Comparison of ENCODE assay signal across 1 cellular context in genomic region chr7:101200504-101200861, GRCh38.
A peak's percentile ranks its signal among the peaks of the same experiment; 100 is the strongest.
TF ChIP-seq lines count a peak whose summit lies in the region.

No MANE protein-coding gene starts in this region.

TF ChIP-seq in HepG2, 621 proteins besides CTCF, POLR2A, EP300 and RAD21:
- TF ChIP-seq ZNF687 (CRISPR knock-in tag; IDR thresholded peaks at IDR 0.05) (peak; percentile 41), RBAK (CRISPR knock-in tag; IDR thresholded peaks at IDR 0.05) (no peak), ZNF737 (CRISPR knock-in tag; IDR thresholded peaks at IDR 0.05; ENCODE audit: borderline replicate concordance) (0 out of 2 replicates have a peak, but pooled peaks have one; percentile 11), NFE2L1 (CRISPR knock-in tag; IDR thresholded peaks at IDR 0.05; ENCODE audit: borderline replicate concordance) (peak; percentile 6; the same call in 1 of the 2 replicates), ZNF557 (CRISPR knock-in tag; IDR thresholded peaks at IDR 0.05) (peak; percentile 50; the same call in 1 of the 2 replicates), ETS1 (CRISPR knock-in tag; IDR thresholded peaks at IDR 0.05) (0 out of 2 replicates have a peak, but pooled peaks have one; percentile 5), NFRKB (IDR thresholded peaks at IDR 0.05) (no peak), IKZF4 (CRISPR knock-in tag; IDR thresholded peaks at IDR 0.05; ENCODE audit: borderline replicate concordance, low read depth, not compliant biosample characterization) (no peak), MTERF4 (CRISPR knock-in tag; IDR thresholded peaks at IDR 0.05) (0 out of 2 replicates have a peak, but pooled peaks have one; percentile 78), ZNF883 (CRISPR knock-in tag; IDR thresholded peaks at IDR 0.05; ENCODE audit: not compliant biosample characterization) (peak; percentile 38), ZFP91 (CRISPR knock-in tag; IDR thresholded peaks at IDR 0.05; ENCODE audit: borderline replicate concordance) (peak; percentile 37; the same call in 1 of the 2 replicates), ZNF713 (CRISPR knock-in tag; IDR thresholded peaks at IDR 0.05) (0 out of 2 replicates have a peak, but pooled peaks have one; percentile 29), ZNF251 (CRISPR knock-in tag; IDR thresholded peaks at IDR 0.05) (no peak), SALL2 (CRISPR knock-in tag; IDR thresholded peaks at IDR 0.05) (0 out of 2 replicates have a peak, but pooled peaks have one; percentile 12), ZNF121 (CRISPR knock-in tag; IDR thresholded peaks at IDR 0.05) (0 out of 2 replicates have a peak, but pooled peaks have one; percentile 1), RBM22 (optimal IDR thresholded peaks at IDR 0.05; ENCODE audit: low read length) (peak; percentile 44)
TF ChIP-seq in HepG2: peak in this region for 12.
